ENCODE assay signal across 14 cellular contexts in genomic region chr13:76816394-76816793, GRCh38.
DNase-seq lines count a peak whose midpoint lies in the region; ATAC-seq, FAIRE-seq and TF ChIP-seq lines count a peak whose summit lies in the region.
"Had no signal": no experiment of that assay in that cellular context is flagged by ENCODE, and none has a peak within 500 bp of the region (broad histone marks: within the 10 kb centered on the region; RNA-seq: fewer than 3 reads in every experiment).

No MANE protein-coding gene starts in this region.

- H3K4me3 Mint-ChIP-seq in endodermal cell = no peak overlapping the region
- H3K4me3 Mint-ChIP-seq: activated naive CD8-positive, alpha-beta T cell treated with anti-CD3 and anti-CD28 coated beads, Interleukin-2, amount 10 ng/mL, durations not matched to agents 7 days and 5 days; natural killer cell had no signal

- H3K4me1 Mint-ChIP-seq in endodermal cell = no peaks in the 10 kb centered on the region
- H3K4me1 Mint-ChIP-seq: activated naive CD8-positive, alpha-beta T cell treated with anti-CD3 and anti-CD28 coated beads, Interleukin-2, amount 10 ng/mL, durations not matched to agents 7 days and 5 days had no signal

- no peak overlapping the region for H3K4me2 ChIP-seq in GM23248 (ENCODE audit: unreplicated experiment)

- H3K9me3 ChIP-seq in GM23248 (ENCODE audit: low read depth) = no peaks in the 10 kb centered on the region
- H3K9me3 ChIP-seq in endodermal cell (ENCODE audit: control insufficient read depth, low read length) = no peaks in the 10 kb centered on the region

- H3K36me3 ChIP-seq in GM23248 (ENCODE audit: low read depth) (no peaks in the 10 kb centered on the region), endodermal cell (ENCODE audit: control insufficient read depth, insufficient read depth, low read length) (no peaks in the 10 kb centered on the region)

- H4K20me1 ChIP-seq in GM23248 (ENCODE audit: insufficient read depth) = no peaks in the 10 kb centered on the region

- peaks cover 18% of the 10 kb centered on the region for H3K27me3 Mint-ChIP-seq in endodermal cell (ENCODE audit: insufficient read depth)

- ATAC-seq in HG03066 (IDR thresholded peaks at IDR 0.05; ENCODE audit: low read depth, unreplicated experiment) = peak; percentile 54
- ATAC-seq: foreskin keratinocyte had no signal

- no peak overlapping the region for H2AFZ ChIP-seq in GM23248

- H3K27ac ChIP-seq in GM23248 = no peak overlapping the region
- H3K27ac ChIP-seq in endodermal cell (ENCODE audit: low read depth, low read length) = no peak overlapping the region
- H3K27ac ChIP-seq: foreskin keratinocyte had no signal

- peak; percentile 87 for DNase-seq in COLO668 (lab: John Stamatoyannopoulos, UW; ENCODE audit: unreplicated experiment)
- DNase-seq in GM12892 (ENCODE audit: insufficient read length) = peak; percentile 9
- DNase-seq in NCI-H510A treated with DMSO at 0.1 percent for 48 hours (lab: John Stamatoyannopoulos, UW) = peak; percentile 73
- no peak for DNase-seq in NCI-H1694 treated with DMSO at 0.1 percent for 48 hours (lab: John Stamatoyannopoulos, UW)
- no peak for DNase-seq in GM23248
- DNase-seq in medulla oblongata (ENCODE audit: extremely low spot score) = no peak
- no peak for DNase-seq in endodermal cell
- DNase-seq: activated naive CD8-positive, alpha-beta T cell treated with anti-CD3 and anti-CD28 coated beads, Interleukin-2, amount 10 ng/mL, durations not matched to agents 7 days and 5 days; DMS79; foreskin keratinocyte; natural killer cell; substantia nigra had no signal

- H3K79me2 ChIP-seq in GM23248 (ENCODE audit: insufficient read depth) = no peaks in the 10 kb centered on the region

- in situ Hi-C loops in GM23248 (cut with MboI) = no loop called here

- no peak overlapping the region for H3K4me3 ChIP-seq in GM23248
- no peak overlapping the region for H3K4me3 ChIP-seq in endodermal cell (ENCODE audit: low read length)

- H3K27me3 ChIP-seq in GM23248 (replicated peaks; ENCODE audit: insufficient read depth) (no peaks in the 10 kb centered on the region; the same call in 1 of the 2 replicates), endodermal cell (ENCODE audit: control insufficient read depth, insufficient read depth, low read length, poor library complexity, severe bottlenecking) (peaks cover 11% of the 10 kb centered on the region)

- TF ChIP-seq CTCF in endodermal cell (conservative IDR thresholded peaks at IDR 0.05) = no peak

- no peak for TF ChIP-seq POLR2A in GM12892 (IDR thresholded peaks at IDR 0.05; ENCODE audit: low read depth, low read length)

- peak; percentile 91 for FAIRE-seq in GM12892 (lab: Jason Lieb, UNC)
- FAIRE-seq: bronchial epithelial cell had no signal

- peaks cover 6% of the 10 kb centered on the region; the same call in 1 of the 2 replicates for H3F3A ChIP-seq in GM23248 (ENCODE audit: insufficient read depth)

- no peak overlapping the region for H3K27ac Mint-ChIP-seq in endodermal cell
- H3K27ac Mint-ChIP-seq: activated naive CD8-positive, alpha-beta T cell treated with anti-CD3 and anti-CD28 coated beads, Interleukin-2, amount 10 ng/mL, durations not matched to agents 7 days and 5 days; natural killer cell had no signal

- H3K9ac ChIP-seq in GM23248 (no peak overlapping the region), endodermal cell (ENCODE audit: extremely low read depth, low read length, poor library complexity, severe bottlenecking) (no peak overlapping the region)

- peaks cover 11% of the 10 kb centered on the region; the same call in 1 of the 2 replicates for H3K4me1 ChIP-seq in GM23248 (ENCODE audit: insufficient read depth)
- H3K4me1 ChIP-seq in endodermal cell (ENCODE audit: control insufficient read depth, insufficient read depth, low read length) = no peaks in the 10 kb centered on the region
- H3K4me1 ChIP-seq: foreskin keratinocyte had no signal

- H3K9me2 ChIP-seq in GM23248 (ENCODE audit: insufficient read depth) = no peaks in the 10 kb centered on the region

- H3K36me3 Mint-ChIP-seq in endodermal cell (ENCODE audit: low read depth) = no peaks in the 10 kb centered on the region
- H3K36me3 Mint-ChIP-seq: activated naive CD8-positive, alpha-beta T cell treated with anti-CD3 and anti-CD28 coated beads, Interleukin-2, amount 10 ng/mL, durations not matched to agents 7 days and 5 days; natural killer cell had no signal

- H3K9me3 Mint-ChIP-seq in endodermal cell = no peaks in the 10 kb centered on the region
- H3K9me3 Mint-ChIP-seq: activated naive CD8-positive, alpha-beta T cell treated with anti-CD3 and anti-CD28 coated beads, Interleukin-2, amount 10 ng/mL, durations not matched to agents 7 days and 5 days; natural killer cell had no signal

- 86 to 94% methylated on average over 5 of the region's 5 CpGs for WGBS in GM23248 (ENCODE audit: low coverage in 1 of 2, low lambda C conversion rate in 2 of 2, missing lambda C conversion rate in 2 of 2), 2 experiments
- 85 to 86% methylated on average over 4 to 5 of the region's 5 CpGs for WGBS in endodermal cell (ENCODE audit: insufficient coverage in 1 of 2, insufficient read length in 1 of 2), 2 experiments

Comparison
In these comparisons a context has a peak if more than half of its experiments do, and no peak if none do; other contexts are left out.
1. DNase-seq: peak in COLO668 (single experiment), GM12892 (single experiment) and NCI-H510A treated with DMSO at 0.1 percent for 48 hours (single experiment); none in NCI-H1694 treated with DMSO at 0.1 percent for 48 hours (single experiment), GM23248 (single experiment), medulla oblongata (single experiment) and endodermal cell (single experiment).